In the genomic region with DNA sequence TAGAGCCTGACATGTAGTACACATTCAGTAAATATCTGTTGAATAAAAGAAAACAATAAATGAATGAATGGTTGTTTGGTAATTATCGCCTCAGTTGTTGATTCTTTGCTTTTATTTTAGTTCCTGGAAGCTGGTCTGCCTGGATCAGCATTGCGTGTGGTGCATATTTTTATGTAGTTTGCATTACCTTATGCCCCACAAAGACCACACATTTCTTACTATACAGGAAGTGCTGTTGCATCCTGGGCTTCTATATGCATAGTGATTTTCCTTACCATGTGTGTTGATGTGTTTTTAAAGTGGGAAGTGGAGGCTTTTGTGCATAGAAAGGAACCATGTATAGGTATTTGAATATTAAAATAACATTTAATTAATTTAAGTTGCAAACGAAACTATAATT, we compare ENCODE assay signal across 25 cellular contexts.
"Had no signal": no experiment of that assay in that cellular context is flagged by ENCODE, and none has a peak within 500 bp of the region (broad histone marks: within the 10 kb centered on the region; RNA-seq: fewer than 3 reads in every experiment).

No MANE protein-coding gene starts in this region.

- DNase-seq: activated CD4-positive, alpha-beta T cell treated with anti-CD3 and anti-CD28 coated beads for 36 hours; activated CD4-positive, CD25-positive, alpha-beta regulatory T cell; activated gamma-delta T cell treated with Interleukin-2 at 50 U/mL for 16 hours; activated naive CD4-positive, alpha-beta T cell treated with anti-CD3 and anti-CD28 coated beads, Interleukin-2, amount 50 U/mL, for 16 hours; activated T-cell treated with anti-CD3 and anti-CD28 coated beads, Interleukin-2, amount 50 U/mL, for 4 hours; adrenal gland; aorta; body of pancreas; effector CD8-positive, alpha-beta T cell; gastrocnemius medialis; glutamatergic neuron; left lung; ovary; stimulated activated CD4-positive, alpha-beta T cell treated with anti-CD3 and anti-CD28 coated beads, Interleukin-4, amount 100 ng/mL, for 24 hours; T-helper 1 cell; tibial artery; upper lobe of right lung had no signal

- H3K4me3 ChIP-seq: adrenal gland, body of pancreas, gastrocnemius medialis, left lung, lung, ovary, skin epidermis, suprapubic skin, tibial artery, upper lobe of right lung had no signal

- H3K9me3 Mint-ChIP-seq: stimulated activated effector memory CD8-positive, alpha-beta T cell treated with anti-CD3 and anti-CD28 coated beads, Interleukin-12 subunit alpha, Interleukin-12 subunit beta, amount 100 ng/mL, for 72 hours had no signal

- ATAC-seq: activated CD4-positive, alpha-beta T cell treated with anti-CD3 and anti-CD28 coated beads for 36 hours; activated T-cell treated with anti-CD3 and anti-CD28 coated beads, Interleukin-2, amount 50 U/mL, for 4 hours; activated T-helper 17 cell treated with anti-CD3 and anti-CD28 coated beads, Interleukin-2, amount 50 U/mL, for 72 hours; body of pancreas; gastrocnemius medialis; left lung; sciatic nerve; stimulated activated effector memory CD8-positive, alpha-beta T cell treated with anti-CD3 and anti-CD28 coated beads, Interleukin-12 subunit alpha, Interleukin-12 subunit beta, amount 100 ng/mL, for 72 hours; upper lobe of right lung had no signal

- H3K9me3 ChIP-seq: adrenal gland, body of pancreas, gastrocnemius medialis, left lung, ovary, suprapubic skin, tibial artery, upper lobe of right lung had no signal

- H3K4me3 Mint-ChIP-seq: activated CD4-positive, alpha-beta T cell treated with anti-CD3 and anti-CD28 coated beads for 36 hours; activated T-cell treated with anti-CD3 and anti-CD28 coated beads, Interleukin-2, amount 50 U/mL, for 4 hours; activated T-helper 17 cell treated with anti-CD3 and anti-CD28 coated beads, Interleukin-2, amount 50 U/mL, for 72 hours; stimulated activated effector memory CD8-positive, alpha-beta T cell treated with anti-CD3 and anti-CD28 coated beads, Interleukin-12 subunit alpha, Interleukin-12 subunit beta, amount 100 ng/mL, for 72 hours; T-helper 2 cell treated with Interferon-gamma antibody and Interleukin-4, amounts not matched to agents 5 μg/mL and 100 μg/mL, for 36 hours had no signal

- H3K27ac Mint-ChIP-seq: activated CD4-positive, alpha-beta T cell treated with anti-CD3 and anti-CD28 coated beads for 36 hours; activated T-helper 17 cell treated with anti-CD3 and anti-CD28 coated beads, Interleukin-2, amount 50 U/mL, for 72 hours; progenitor cell of endocrine pancreas; stimulated activated effector memory CD8-positive, alpha-beta T cell treated with anti-CD3 and anti-CD28 coated beads, Interleukin-12 subunit alpha, Interleukin-12 subunit beta, amount 100 ng/mL, for 72 hours; T-helper 2 cell treated with Interferon-gamma antibody and Interleukin-4, amounts not matched to agents 5 μg/mL and 100 μg/mL, for 36 hours had no signal

- H3K27ac ChIP-seq: adrenal gland, body of pancreas, gastrocnemius medialis, left lung, ovary, skin epidermis, suprapubic skin, tibial artery, upper lobe of right lung had no signal

- H3K36me3 Mint-ChIP-seq: stimulated activated effector memory CD8-positive, alpha-beta T cell treated with anti-CD3 and anti-CD28 coated beads, Interleukin-12 subunit alpha, Interleukin-12 subunit beta, amount 100 ng/mL, for 72 hours had no signal

- H3K27me3 ChIP-seq: adrenal gland, body of pancreas, gastrocnemius medialis, left lung, ovary, suprapubic skin, tibial artery, upper lobe of right lung had no signal

- H3K36me3 ChIP-seq: adrenal gland, gastrocnemius medialis, left lung, ovary, suprapubic skin, tibial artery, upper lobe of right lung had no signal

- H3K4me1 ChIP-seq: adrenal gland, body of pancreas, gastrocnemius medialis, left lung, suprapubic skin, upper lobe of right lung had no signal

- H3K27me3 Mint-ChIP-seq: activated CD4-positive, alpha-beta T cell treated with anti-CD3 and anti-CD28 coated beads for 36 hours; activated T-helper 17 cell treated with anti-CD3 and anti-CD28 coated beads, Interleukin-2, amount 50 U/mL, for 72 hours; progenitor cell of endocrine pancreas had no signal
